ENCODE assay signal across 8 cellular contexts in the genomic region with DNA sequence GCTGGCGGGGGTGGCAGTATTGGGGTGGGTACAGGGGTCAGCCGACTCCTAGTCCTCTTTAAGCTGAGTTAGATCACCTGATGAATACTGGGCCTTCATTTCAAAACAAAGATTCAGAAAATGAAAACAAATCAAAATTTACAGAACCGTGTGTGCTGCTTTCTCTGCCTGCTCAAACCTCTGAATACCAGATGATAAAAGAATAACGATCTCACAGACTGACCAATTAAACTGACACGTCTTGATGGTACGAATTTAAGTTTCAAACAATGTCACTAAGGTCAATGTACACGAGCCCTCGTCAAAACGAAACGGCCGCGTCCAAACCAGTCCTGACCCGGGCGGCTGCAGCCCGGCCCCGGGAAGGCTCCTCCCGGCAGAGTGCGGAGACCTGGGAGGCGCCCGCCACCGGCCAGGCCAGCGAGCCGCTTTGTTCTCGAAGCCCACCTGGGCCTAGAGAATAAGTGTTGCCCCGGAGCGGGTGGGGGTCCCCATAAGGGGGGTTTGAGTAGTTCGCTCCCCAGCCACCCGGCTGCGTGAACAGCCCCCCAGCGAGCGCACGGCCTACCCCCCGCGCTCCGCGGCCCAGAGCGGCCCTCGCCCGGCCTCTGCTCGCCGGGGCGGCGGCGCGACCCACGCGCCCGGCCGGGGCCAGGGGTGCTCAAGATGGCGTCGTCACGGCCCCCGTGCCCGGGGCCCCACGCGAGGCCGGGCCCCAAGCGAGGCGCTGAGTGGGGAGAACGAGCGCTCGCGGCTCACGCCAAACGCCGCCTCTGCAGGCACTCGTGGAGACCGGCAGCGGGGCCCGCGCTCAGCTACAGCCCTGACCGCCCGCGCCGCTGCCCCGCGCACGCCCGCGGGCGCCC. TPM values are rescaled to one million over a fixed set of nuclear protein-coding genes. Genes with fewer than 3 reads are reported as not detected.
DNase-seq lines count a peak whose midpoint lies in the region; ATAC-seq and TF ChIP-seq lines count a peak whose summit lies in the region.

No MANE protein-coding gene starts in this region.

- no peaks in the 10 kb centered on the region for H3K9me3 Mint-ChIP-seq in neural crest cell

- ATAC-seq in activated CD4-positive, CD25-positive, alpha-beta regulatory T cell treated with anti-CD3 and anti-CD28 coated beads, Interleukin-2, amount 50 U/mL, for 24 hours, result peak; percentile 8
- peak; percentile 19 for ATAC-seq in HG02970 (IDR thresholded peaks at IDR 0.05; ENCODE audit: low FRiP score, unreplicated experiment)

- in situ Hi-C loops in GM13976 (cut with MboI; ENCODE audit: low sequenced_read_pairs, unreplicated experiment), result loop anchor here (10.0 kb wide), 1 partner anchor 128 kb away; no protein-coding TSS in a partner anchor

- no peak for DNase-seq in activated CD4-positive, CD25-positive, alpha-beta regulatory T cell treated with anti-CD3 and anti-CD28 coated beads, Interleukin-2, amount 50 U/mL, for 72 hours
- DNase-seq in SJSA1 (ENCODE audit: low read depth in 1 of 2, low spot score in 2 of 2) (peak in 1 of 2 experiments; percentile 36), epithelial cell of prostate (ENCODE audit: low read depth, low spot score) (no peak), neural crest cell (ENCODE audit: low read depth, low spot score) (no peak), GM13976 (ENCODE audit: low spot score) (no peak), NCI-H774 (lab: John Stamatoyannopoulos, UW) (no peak)

- H3K27ac ChIP-seq in SJSA1 (peak overlapping the region; percentile 96), epithelial cell of prostate (peak overlapping the region; percentile 84)

- H3K4me3 ChIP-seq in SJSA1, result peak overlapping the region; percentile 100

- H3K27ac Mint-ChIP-seq in neural crest cell (ENCODE audit: unreplicated experiment), result peak overlapping the region; percentile 94

- no peak for TF ChIP-seq CTCF in neural crest cell (conservative IDR thresholded peaks at IDR 0.05)
- no peak for TF ChIP-seq CTCF in GM13976 (IDR thresholded peaks at IDR 0.05; ENCODE audit: borderline replicate concordance, control extremely low read depth, extremely low read depth, insufficient read depth, missing control alignments)

- H3K4me1 ChIP-seq in SJSA1 (replicated peaks), result peaks cover 27% of the 10 kb centered on the region

- no peaks in the 10 kb centered on the region for H3K27me3 ChIP-seq in SJSA1 (replicated peaks)

- H3K27me3 Mint-ChIP-seq in neural crest cell (ENCODE audit: low read depth), result peaks cover 5% of the 10 kb centered on the region

- H3K4me1 Mint-ChIP-seq in neural crest cell, result peaks cover 37% of the 10 kb centered on the region

- peak overlapping the region; percentile 98 for H3K4me3 Mint-ChIP-seq in neural crest cell

- H3K36me3 ChIP-seq in SJSA1, result peaks cover 75% of the 10 kb centered on the region

- H3K36me3 Mint-ChIP-seq in neural crest cell (ENCODE audit: low read depth), result peaks cover 20% of the 10 kb centered on the region

- peaks cover 7% of the 10 kb centered on the region; the same call in 1 of the 2 replicates for H3K9me3 ChIP-seq in SJSA1 (replicated peaks)

RNA-seq across cellular contexts. Expression of gene PSMA7, which starts 0.7 kb away (rescaled TPM):
- 782 and 1,103 TPM in 2 replicates for total RNA-seq in SJSA1 (2014; rRNA removed; shearing (Covaris generic))
- 318 and 322 TPM in 2 replicates for total RNA-seq in neural crest cell

RNA-seq across cellular contexts. Expression of gene SS18L1, which starts 1.1 kb away (rescaled TPM):
- total RNA-seq in SJSA1 (2014; rRNA removed; shearing (Covaris generic)), result 5.2 and 14.2 TPM in 2 replicates
- 29.6 and 30.0 TPM in 2 replicates for total RNA-seq in neural crest cell

RNA-seq across cellular contexts. Expression of gene LSM14B, which starts 20.2 kb away (rescaled TPM):
- 21.1 and 33.2 TPM in 2 replicates for total RNA-seq in SJSA1 (2014; rRNA removed; shearing (Covaris generic))
- 97.1 TPM in 2 replicates for total RNA-seq in neural crest cell

RNA-seq across cellular contexts. Expression of gene MTG2, which starts 40.3 kb away (rescaled TPM):
- 23.9 and 31.4 TPM in 2 replicates for total RNA-seq in SJSA1 (2014; rRNA removed; shearing (Covaris generic))
- total RNA-seq in neural crest cell, result 32.9 and 34.6 TPM in 2 replicates
